8 cellular contexts compared by ENCODE assay signal in genomic region chr11:3642071-3642951, GRCh38. TPM values are rescaled to one million over a fixed set of nuclear protein-coding genes. Genes with fewer than 3 reads are reported as not detected.
DNase-seq lines count a peak whose midpoint lies in the region; ATAC-seq and TF ChIP-seq lines count a peak whose summit lies in the region.

No MANE protein-coding gene starts in this region.

- POLR2A ChIA-PET in HEK293T (lab: Yijun Ruan, JAX) = interaction anchor here (0.9 to 1.0 kb wide), 2 partner anchors 12 to 14 kb away, joined by 4 read pairs; no protein-coding TSS in a partner anchor
- POLR2A ChIA-PET in PC-3 (lab: Charles Lee; ENCODE audit: unreplicated experiment) = no interaction called here
- POLR2A ChIA-PET in naive thymus-derived CD4-positive, alpha-beta T cell (lab: Charles Lee) = no interaction called here

- peaks cover 12% of the 10 kb centered on the region for H3K4me1 ChIP-seq in PC-3 (ENCODE audit: insufficient read depth, low read length)
- peaks cover 7 to 11% of the 10 kb centered on the region in 2 donors for H3K4me1 ChIP-seq in naive thymus-derived CD4-positive, alpha-beta T cell (ENCODE audit: control insufficient read depth in 2 of 2, insufficient read depth in 2 of 2, low read length in 2 of 2)

- ATAC-seq in PC-3 (peak; percentile 76), HG03565 (IDR thresholded peaks at IDR 0.05; ENCODE audit: unreplicated experiment) (no peak)
- peak; percentile 97 for ATAC-seq in naive thymus-derived CD4-positive, alpha-beta T cell

- H3F3A ChIP-seq in PC-3 (ENCODE audit: low read length, unreplicated experiment) = no peaks in the 10 kb centered on the region

- TF ChIP-seq CTCF in PC-3 (conservative IDR thresholded peaks at IDR 0.05; ENCODE audit: low read depth, low read length) = no peak
- no peak for TF ChIP-seq CTCF in fibroblast of mammary gland (conservative IDR thresholded peaks at IDR 0.05; ENCODE audit: control insufficient read depth, insufficient read depth, low read depth, low read length)

- H3K27ac Mint-ChIP-seq in naive thymus-derived CD4-positive, alpha-beta T cell = peak overlapping the region in 2 of 9 donors; percentile 9 to 39

- H3K27ac ChIP-seq in PC-3 (ENCODE audit: low read length) = no peak overlapping the region
- no peak overlapping the region for H3K27ac ChIP-seq in naive thymus-derived CD4-positive, alpha-beta T cell (ENCODE audit: low read depth, low read length)

- no peaks in the 10 kb centered on the region for H3K36me3 ChIP-seq in PC-3 (ENCODE audit: low read depth, low read length)
- H3K36me3 ChIP-seq in naive thymus-derived CD4-positive, alpha-beta T cell (ENCODE audit: control insufficient read depth in 2 of 3, insufficient read depth in 3 of 3, low read length in 3 of 3) = no peaks in the 10 kb centered on the region

- H4K20me1 ChIP-seq in PC-3 (ENCODE audit: low read length) = no peaks in the 10 kb centered on the region

- H3K4me2 ChIP-seq in PC-3 (ENCODE audit: low read length) = peak overlapping the region; percentile 88

- H3K27me3 Mint-ChIP-seq in naive thymus-derived CD4-positive, alpha-beta T cell = peaks cover 21 to 50% (median 40%) of the 10 kb centered on the region in 5 donors

- peaks cover 0 to 5% (median 0%) of the 10 kb centered on the region in 11 donors for H3K9me3 Mint-ChIP-seq in naive thymus-derived CD4-positive, alpha-beta T cell

- no peaks in the 10 kb centered on the region for H3K79me2 ChIP-seq in PC-3 (ENCODE audit: low read length)

- peaks cover 0 to 5% (median 0%) of the 10 kb centered on the region in 5 donors for H3K36me3 Mint-ChIP-seq in naive thymus-derived CD4-positive, alpha-beta T cell

- BruUV-seq in PC-3 (replicated peaks; lab: Mats Ljungman, UMichigan) = no TSS peak

- peak overlapping the region; percentile 63 to 85 (median 82) for H3K4me3 Mint-ChIP-seq in naive thymus-derived CD4-positive, alpha-beta T cell

- no peaks in the 10 kb centered on the region for H3K9me3 ChIP-seq in PC-3 (ENCODE audit: low read length)
- H3K9me3 ChIP-seq in naive thymus-derived CD4-positive, alpha-beta T cell (ENCODE audit: control insufficient read depth in 2 of 3, low read length in 3 of 3) = no peaks in the 10 kb centered on the region

- H3K4me1 Mint-ChIP-seq in naive thymus-derived CD4-positive, alpha-beta T cell = peaks cover 5 to 14% (median 8%) of the 10 kb centered on the region in 7 donors

- no peaks in the 10 kb centered on the region for H3K9me2 ChIP-seq in PC-3 (replicated peaks; ENCODE audit: low read length)

- H3K4me3 ChIP-seq in PC-3 (ENCODE audit: low read length) (peak overlapping the region; percentile 64), fibroblast of mammary gland (ENCODE audit: control insufficient read depth, low read depth, low read length) (peak overlapping the region; percentile 43)
- peak overlapping the region; percentile 57 for H3K4me3 ChIP-seq in naive thymus-derived CD4-positive, alpha-beta T cell (ENCODE audit: low read length)

- H3K27me3 ChIP-seq in PC-3 (ENCODE audit: low read length) = no peaks in the 10 kb centered on the region
- peaks cover 0 to 3% of the 10 kb centered on the region in 2 donors for H3K27me3 ChIP-seq in naive thymus-derived CD4-positive, alpha-beta T cell (ENCODE audit: control insufficient read depth in 2 of 2, insufficient read depth in 2 of 2, low read length in 2 of 2)

- intact Hi-C loops in PC-3 (cut with micrococcal nuclease) = no loop called here
- intact Hi-C loops in naive thymus-derived CD4-positive, alpha-beta T cell (cut with micrococcal nuclease) = no loop called here

- CTCF ChIA-PET in HEK293T (lab: Yijun Ruan, JAX) (interaction anchor here (1.3 kb wide), 1 partner anchor 32 kb away, joined by 4 read pairs; no protein-coding TSS in a partner anchor), PC-3 (lab: Charles Lee) (no interaction called here)
- CTCF ChIA-PET in naive thymus-derived CD4-positive, alpha-beta T cell (lab: Charles Lee) = no interaction called here

- DNase-seq in AG08395 (ENCODE audit: low spot score) = peak; percentile 83
- peak; percentile 93 for DNase-seq in HEK293T (ENCODE audit: extremely low spot score)
- DNase-seq in PC-3 = peak; percentile 52
- DNase-seq in activated T-helper 1 cell treated with Interleukin-2 at 50 U/mL for 16 hours (ENCODE audit: low read depth) = peak; percentile 67
- DNase-seq in fibroblast of mammary gland (ENCODE audit: low read depth) = peak; percentile 60
- DNase-seq in naive thymus-derived CD4-positive, alpha-beta T cell = peak; percentile 50 to 81 (median 68)
- peak; percentile 20 to 45 for DNase-seq in stimulated activated CD8-positive, alpha-beta memory T cell treated with anti-CD3 and anti-CD28 coated beads, Interleukin-7, amount 100 ng/mL, for 48 hours (ENCODE audit: extremely low read depth in 1 of 2, low read depth in 1 of 2)

- H2AFZ ChIP-seq in PC-3 (ENCODE audit: low read length) = peak overlapping the region; percentile 83

- peak overlapping the region; percentile 37; the same call in 1 of the 2 replicates for H3K9ac ChIP-seq in PC-3 (ENCODE audit: low read length)

TF ChIP-seq in HEK293T, 16 proteins besides CTCF, POLR2A, EP300 and RAD21:
- TF ChIP-seq ARNT (IDR thresholded peaks at IDR 0.05) = no peak
- TF ChIP-seq BHLHE40 (IDR thresholded peaks at IDR 0.05; ENCODE audit: borderline replicate concordance) = no peak
- peak; percentile 78 for TF ChIP-seq L3MBTL2 (conservative IDR thresholded peaks at IDR 0.05)

RNA-seq across cellular contexts. Expression of gene ART5, which starts 0.5 kb away (rescaled TPM):
- not detected in 2 replicates for total RNA-seq in PC-3 (2014; rRNA removed)
- total RNA-seq in naive thymus-derived CD4-positive, alpha-beta T cell = not detected
- not detected for polyA plus RNA-seq in naive thymus-derived CD4-positive, alpha-beta T cell

RNA-seq across cellular contexts. Expression of gene ART1, which starts 2.6 kb away (rescaled TPM):
- total RNA-seq in PC-3 (2014; rRNA removed) = not detected in 2 replicates
- total RNA-seq in naive thymus-derived CD4-positive, alpha-beta T cell = not detected
- polyA plus RNA-seq in naive thymus-derived CD4-positive, alpha-beta T cell = not detected

RNA-seq across cellular contexts. Expression of gene CHRNA10, which starts 28.9 kb away (rescaled TPM):
- total RNA-seq in PC-3 (2014; rRNA removed) = 0.36 and 0.40 TPM in 2 replicates
- total RNA-seq in naive thymus-derived CD4-positive, alpha-beta T cell = 1 to 10 TPM in 3 of 5 experiments, under 1 TPM in 2; 0.56 to 5.8 (median 2.5) TPM
- under 1 TPM in 1 of 2 donors, not detected in 1; 0.24 TPM for polyA plus RNA-seq in naive thymus-derived CD4-positive, alpha-beta T cell

Comparison
In these comparisons a context has a peak if more than half of its experiments do, and no peak if none do; other contexts are left out.
1. DNase-seq: peak in every context shown above with its lines; median percentile 93 in HEK293T; 83 in AG08395; 68 in naive thymus-derived CD4-positive, alpha-beta T cell; 67 in activated T-helper 1 cell treated with Interleukin-2 at 50 U/mL for 16 hours; 60 in fibroblast of mammary gland; 52 in PC-3; 32 in stimulated activated CD8-positive, alpha-beta memory T cell treated with anti-CD3 and anti-CD28 coated beads, Interleukin-7, amount 100 ng/mL, for 48 hours.